In the genomic region with DNA sequence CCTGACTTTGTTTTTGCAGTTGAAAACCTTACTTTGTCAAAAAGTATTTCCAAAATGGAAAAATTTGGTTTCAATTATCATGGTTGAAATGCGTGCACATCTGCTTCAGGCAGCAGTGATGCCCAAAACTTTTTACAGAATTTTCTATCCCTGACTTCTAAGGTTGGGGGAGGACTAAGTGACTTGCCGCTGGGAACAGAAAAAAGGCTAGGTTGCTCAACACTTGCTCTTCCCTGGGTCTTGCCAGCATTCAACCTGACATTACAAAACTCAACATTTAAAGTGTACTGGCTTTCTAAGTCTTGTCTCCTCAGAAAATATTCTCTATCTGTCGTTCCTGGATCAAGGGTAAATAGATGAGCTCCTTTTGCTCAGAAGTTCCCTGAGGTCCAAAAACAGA, we compare ENCODE assay signal across 20 cellular contexts. TPM values are rescaled to one million over a fixed set of nuclear protein-coding genes. Genes with fewer than 3 reads are reported as not detected.
DNase-seq lines count a peak whose midpoint lies in the region; ATAC-seq and TF ChIP-seq lines count a peak whose summit lies in the region.
"Had no signal": no experiment of that assay in that cellular context is flagged by ENCODE, and none has a peak within 500 bp of the region (broad histone marks: within the 10 kb centered on the region; RNA-seq: fewer than 3 reads in every experiment).

No MANE protein-coding gene starts in this region.

- peak; percentile 37 for DNase-seq in AG09319 (ENCODE audit: extremely low read depth, low read depth)
- peak; percentile 51 for DNase-seq in GM03348 (ENCODE audit: low spot score)
- DNase-seq in epidermal melanocyte (ENCODE audit: insufficient read length, low spot score) = peak; percentile 37
- DNase-seq in sciatic nerve (ENCODE audit: low spot score) = no peak
- DNase-seq in pons (ENCODE audit: low spot score) = no peak
- no peak for DNase-seq in iPS-NIHi11 (ENCODE audit: low spot score)
- DNase-seq: CD8-positive, alpha-beta memory T cell; DND-41; GF-D8; GOT3; KG1; NCI-H1105; NCI-H1694 treated with DMSO at 0.1 percent for 48 hours; NCI-H2107; NCI-H2227 treated with DMSO at 0.1 percent for 48 hours; NCI-H524 treated with DMSO at 0.1 percent for 48 hours; Peyer's patch; SK-N-SH had no signal

- TF ChIP-seq CTCF in AG09319 (IDR thresholded peaks at IDR 0.05; ENCODE audit: low read depth, low read length) = no peak

- intact Hi-C loops in sciatic nerve (cut with DNase I) = no loop called here

- ATAC-seq in sciatic nerve (peak; percentile 80), GM18868 (IDR thresholded peaks at IDR 0.05; ENCODE audit: unreplicated experiment) (no peak)
- ATAC-seq: Right ventricle myocardium inferior had no signal

RNA-seq across cellular contexts. Expression of a gene that starts 4.7 kb away (rescaled TPM):
- 32.8 TPM for total RNA-seq in sciatic nerve

RNA-seq across cellular contexts. Expression of a gene that starts 23.0 kb away (rescaled TPM):
- total RNA-seq in sciatic nerve = 24.6 TPM

Comparison
In these comparisons a context has a peak if more than half of its experiments do, and no peak if none do; other contexts are left out.
1. DNase-seq: peak in AG09319 (single experiment), GM03348 (single experiment) and epidermal melanocyte (single experiment); none in sciatic nerve (single experiment), pons (single experiment) and iPS-NIHi11 (single experiment).